Comparison of ENCODE assay signal across 8 cellular contexts in genomic region chr4:153222790-153223417, GRCh38. TPM values are rescaled to one million over a fixed set of nuclear protein-coding genes. Genes with fewer than 3 reads are reported as not detected.
DNase-seq lines count a peak whose midpoint lies in the region; ATAC-seq and TF ChIP-seq lines count a peak whose summit lies in the region.

No MANE protein-coding gene starts in this region.

- no peaks in the 10 kb centered on the region for H3K27me3 ChIP-seq in A673 (replicated peaks; ENCODE audit: insufficient read depth, low read depth, low read length, poor library complexity)
- H3K27me3 ChIP-seq in rectal smooth muscle tissue (ENCODE audit: control insufficient read depth, insufficient read depth, low read length): no peaks in the 10 kb centered on the region

- TSS peak; percentile 28 for BruUV-seq in A673 (replicated peaks; lab: Mats Ljungman, UMichigan)

- peak; percentile 46 for DNase-seq in A673 (ENCODE audit: low spot score)
- DNase-seq in RPMI7951 (ENCODE audit: low read depth): peak; percentile 48
- DNase-seq in astrocyte of the spinal cord (ENCODE audit: low read depth, low spot score): peak; percentile 52
- DNase-seq in hippocampal formation (lab: John Stamatoyannopoulos, UW): peak; percentile 38 to 78
- DNase-seq in globus pallidus (ENCODE audit: low spot score): no peak

- H3K36me3 ChIP-seq in A673 (ENCODE audit: insufficient read depth, low read length, poor library complexity, severe bottlenecking) (peaks cover 12% of the 10 kb centered on the region), rectal smooth muscle tissue (ENCODE audit: control insufficient read depth, insufficient read depth, low read length) (no peaks in the 10 kb centered on the region)

- in situ Hi-C loops in astrocyte of the spinal cord (cut with HindIII; ENCODE audit: low sequenced_read_pairs): no loop called here

- H3K4me1 ChIP-seq in A673 (ENCODE audit: insufficient read depth, low read length, poor library complexity, severe bottlenecking) (peaks cover 33% of the 10 kb centered on the region), rectal smooth muscle tissue (ENCODE audit: control insufficient read depth, insufficient read depth, low read length) (peaks cover 9% of the 10 kb centered on the region)

- TF ChIP-seq CTCF in A673 (conservative IDR thresholded peaks at IDR 0.05; ENCODE audit: low read depth, low read length) (no peak), astrocyte of the spinal cord (IDR thresholded peaks at IDR 0.05; ENCODE audit: low read depth, low read length) (no peak)

- H3K9ac ChIP-seq in rectal smooth muscle tissue (ENCODE audit: low read length): peak overlapping the region; percentile 68

- peak overlapping the region; percentile 66 for H3K4me3 ChIP-seq in A673 (ENCODE audit: low read depth, low read length, poor library complexity, severe bottlenecking)
- peak overlapping the region; percentile 64 for H3K4me3 ChIP-seq in astrocyte of the spinal cord (ENCODE audit: low read depth, low read length)
- H3K4me3 ChIP-seq in rectal smooth muscle tissue (ENCODE audit: low read length): peak overlapping the region; percentile 84

- peak overlapping the region; percentile 92 for H3K27ac ChIP-seq in A673 (ENCODE audit: low read depth, low read length, poor library complexity, severe bottlenecking)
- peak overlapping the region; percentile 86 for H3K27ac ChIP-seq in rectal smooth muscle tissue (ENCODE audit: low read depth, low read length)

- H3K9me3 ChIP-seq in A673 (ENCODE audit: low read depth, low read length, poor library complexity, severe bottlenecking): peaks cover 6% of the 10 kb centered on the region

- peak; percentile 42 for ATAC-seq in GM18870 (IDR thresholded peaks at IDR 0.05; ENCODE audit: unreplicated experiment)
- peak; percentile 57 for ATAC-seq in HG03064 (IDR thresholded peaks at IDR 0.05; ENCODE audit: low read depth, unreplicated experiment)

- intact Hi-C loops in A673 (cut with micrococcal nuclease; ENCODE audit: unreplicated experiment): loop anchor here (2.0 to 5.0 kb wide), 2 partner anchors 34 to 94 kb away; no protein-coding TSS in a partner anchor

- CTCF ChIA-PET in A673 (lab: Charles Lee): interaction anchor here (0.7 kb wide), 1 partner anchor 27 kb away, joined by 3 read pairs; no protein-coding TSS in a partner anchor

- POLR2A ChIA-PET in A673 (lab: Charles Lee; ENCODE audit: low non-redundant PET): interaction anchor here (0.8 kb wide), 1 partner anchor 34 kb away, joined by 3 read pairs; no protein-coding TSS in a partner anchor

RNA-seq across cellular contexts. Expression of gene TRIM2, which starts 18.7 kb away (rescaled TPM):
- 93.2 and 107 TPM in 2 replicates for total RNA-seq in A673 (2021)
- 30.6 and 34.7 TPM in 2 replicates for total RNA-seq in RPMI7951 (2014; rRNA removed; shearing (Covaris generic))
